Comparison of ENCODE assay signal across 19 cellular contexts in genomic region chr3:72728958-72729467, GRCh38.
A peak's percentile ranks its signal among the peaks of the same experiment; 100 is the strongest.
DNase-seq lines count a peak whose midpoint lies in the region; ATAC-seq and TF ChIP-seq lines count a peak whose summit lies in the region.
"Had no signal": no experiment of that assay in that cellular context is flagged by ENCODE, and none has a peak within 500 bp of the region (broad histone marks: within the 10 kb centered on the region; RNA-seq: fewer than 3 reads in every experiment).

No MANE protein-coding gene starts in this region.

- WGBS in body of pancreas, 2 donors = 25 to 30% methylated on average over 16 of the region's 16 CpGs

- H3K4me1 ChIP-seq in body of pancreas (no peaks in the 10 kb centered on the region), mucosa of descending colon (ENCODE audit: low read depth) (no peaks in the 10 kb centered on the region)
- H3K4me1 ChIP-seq: lower lobe of right lung had no signal

- H3K36me3 ChIP-seq in body of pancreas (replicated peaks in 1 of 2; ENCODE audit: insufficient read depth in 1 of 2, low read depth in 2 of 2) (no peaks in the 10 kb centered on the region), mucosa of descending colon (ENCODE audit: low read depth) (no peaks in the 10 kb centered on the region)
- H3K36me3 ChIP-seq: lower lobe of right lung had no signal

- peak; percentile 21 for DNase-seq in NCI-H510A treated with DMSO at 0.1 percent for 48 hours (lab: John Stamatoyannopoulos, UW)
- DNase-seq in NCI-H510A (lab: John Stamatoyannopoulos, UW) = no peak
- DNase-seq in NCI-H146 (lab: John Stamatoyannopoulos, UW) = peak; percentile 52
- peak in 2 of 4 donors; percentile 23 to 38 for DNase-seq in body of pancreas
- DNase-seq in mucosa of descending colon = no peak
- no peak for DNase-seq in DMS79 (lab: John Stamatoyannopoulos, UW)
- DNase-seq in NCI-H1048 (lab: John Stamatoyannopoulos, UW) = no peak
- DNase-seq: activated CD4-positive, alpha-beta T cell treated with anti-CD3 and anti-CD28 coated beads for 36 hours; activated CD8-positive, alpha-beta memory T cell treated with anti-CD3 and anti-CD28 coated beads, Interleukin-2, amount 50 U/mL, for 48 hours; activated naive CD4-positive, alpha-beta T cell; hypothalamus; KG1; lower lobe of right lung; naive B cell; NCI-H1436; stimulated activated CD4-positive, alpha-beta T cell treated with anti-CD3 and anti-CD28 coated beads, Interleukin-15, amount 100 ng/mL, for 24 hours; stimulated activated naive CD8-positive, alpha-beta T cell treated with anti-CD3 and anti-CD28 coated beads, Interleukin-15, amount 100 ng/mL, for 72 hours; T-helper 2 cell had no signal

- H3K27ac ChIP-seq in body of pancreas = no peak overlapping the region
- H3K27ac ChIP-seq: lower lobe of right lung had no signal

- H3K9me3 ChIP-seq in body of pancreas (peaks cover 0 to 10% (median 0%) of the 10 kb centered on the region in 3 donors), mucosa of descending colon (peaks cover 4% of the 10 kb centered on the region)

- intact Hi-C loops in body of pancreas (cut with DNase I) (no loop called here), mucosa of descending colon (cut with DNase I, micrococcal nuclease) (no loop called here)

- no peak for TF ChIP-seq CTCF in body of pancreas (IDR thresholded peaks at IDR 0.05)
- TF ChIP-seq CTCF in mucosa of descending colon (IDR thresholded peaks at IDR 0.05) = no peak

- ATAC-seq in body of pancreas (peak; percentile 45), mucosa of descending colon (peak; percentile 17), GM21526 (IDR thresholded peaks at IDR 0.05; ENCODE audit: low FRiP score, unreplicated experiment) (no peak)
- ATAC-seq: activated CD4-positive, alpha-beta T cell treated with anti-CD3 and anti-CD28 coated beads for 36 hours; lower lobe of right lung; stimulated activated naive CD8-positive, alpha-beta T cell treated with anti-CD3 and anti-CD28 coated beads, Interleukin-15, amount 100 ng/mL, for 72 hours had no signal

- no peak overlapping the region for H3K4me3 ChIP-seq in body of pancreas
- no peak overlapping the region for H3K4me3 ChIP-seq in mucosa of descending colon
- H3K4me3 ChIP-seq: lower lobe of right lung had no signal

- H3K27me3 ChIP-seq in body of pancreas = no peaks in the 10 kb centered on the region

- no peak for TF ChIP-seq POLR2A in body of pancreas (IDR thresholded peaks at IDR 0.05)

Comparison
In these comparisons a context has a peak if more than half of its experiments do, and no peak if none do; other contexts are left out.
1. DNase-seq: peak in NCI-H510A treated with DMSO at 0.1 percent for 48 hours (single experiment) and NCI-H146 (single experiment); none in NCI-H510A (single experiment), mucosa of descending colon (0 of 3), DMS79 (single experiment) and NCI-H1048 (single experiment).